ENCODE assay signal across 8 cellular contexts in genomic region chrX:74550295-74550802, GRCh38.
DNase-seq lines count a peak whose midpoint lies in the region; TF ChIP-seq lines count a peak whose summit lies in the region.

No MANE protein-coding gene starts in this region.

- no CpG with 5 or more reads among the region's 24 CpGs for WGBS in H9 (ENCODE audit: extremely low coverage, insufficient read length, low lambda C conversion rate)

- H2BK20ac ChIP-seq in H9 (ENCODE audit: low read depth, low read length, poor library complexity, severe bottlenecking) = no peak overlapping the region

- no peak overlapping the region for H3K4me3 Mint-ChIP-seq in H9
- no peak overlapping the region for H3K4me3 Mint-ChIP-seq in activated T-helper 1 cell treated with anti-CD3 and anti-CD28 coated beads, Interleukin-12 subunit alpha, Interleukin-12 subunit beta, Interleukin-2, Interleukin-4 antibody, amounts not matched to agents 30 ng/mL and 10 ng/mL and 1 ng/mL, durations not matched to agents 14 hours and 24 hours and 36 hours

- no peak overlapping the region for H3K27ac ChIP-seq in H9 (ENCODE audit: insufficient read length, low read depth, low read length)
- no peak overlapping the region for H3K27ac ChIP-seq in substantia nigra (ENCODE audit: low read depth, low read length, poor library complexity, severe bottlenecking)

- H3K9ac ChIP-seq in H9 (ENCODE audit: extremely low read depth, insufficient read length, low read length) = no peak overlapping the region
- H3K9ac ChIP-seq in Loucy (ENCODE audit: low read depth, low read length, poor library complexity, severe bottlenecking) = peak overlapping the region; percentile 34

- DNase-seq in EL (peak; percentile 74), H9 (peak; percentile 86), RPMI7951 (ENCODE audit: low read depth) (peak; percentile 74), fibroblast of pulmonary artery (ENCODE audit: low read depth) (peak; percentile 77), nucleus accumbens (lab: John Stamatoyannopoulos, UW) (peak in 53 of 56 donors; percentile 0 to 86 (median 54)), substantia nigra (lab: John Stamatoyannopoulos, UW) (peak in 48 of 49 donors; percentile 0 to 84 (median 60))
- DNase-seq in activated T-helper 1 cell treated with anti-CD3 and anti-CD28 coated beads, Interleukin-12 subunit alpha, Interleukin-12 subunit beta, Interleukin-2, Interleukin-4 antibody, amounts not matched to agents 30 ng/mL and 10 ng/mL and 1 ng/mL, durations not matched to agents 14 hours and 24 hours and 36 hours (ENCODE audit: low spot score) = peak; percentile 66

- no peaks in the 10 kb centered on the region for H3K79me2 ChIP-seq in H9 (ENCODE audit: insufficient read depth, low read length)
- no peaks in the 10 kb centered on the region for H3K79me2 ChIP-seq in Loucy (ENCODE audit: insufficient read depth, low read length)

- intact Hi-C loops in activated T-helper 1 cell treated with anti-CD3 and anti-CD28 coated beads, Interleukin-12 subunit alpha, Interleukin-12 subunit beta, Interleukin-2, Interleukin-4 antibody, amounts not matched to agents 30 ng/mL and 10 ng/mL and 1 ng/mL, durations not matched to agents 14 hours and 24 hours and 36 hours (cut with micrococcal nuclease) = loop anchor here (1.0 kb wide), 6 partner anchors 16 to 695 kb away; no protein-coding TSS in a partner anchor

- no peak overlapping the region for H2BK15ac ChIP-seq in H9 (ENCODE audit: low read depth, low read length)

- H3K56ac ChIP-seq in H9 (ENCODE audit: insufficient read length, low read depth, low read length) = no peak overlapping the region

- H3K18ac ChIP-seq in H9 (ENCODE audit: insufficient read length, low read depth, low read length) = no peak overlapping the region

- H2AK5ac ChIP-seq in H9 (ENCODE audit: insufficient read length, low read length) = no peak overlapping the region

- no peak overlapping the region for H2BK5ac ChIP-seq in H9 (ENCODE audit: insufficient read length, low read length)

- H3K4me1 Mint-ChIP-seq in H9 = peaks cover 3 to 11% of the 10 kb centered on the region in 2 experiments
- peaks cover 5% of the 10 kb centered on the region for H3K4me1 Mint-ChIP-seq in activated T-helper 1 cell treated with anti-CD3 and anti-CD28 coated beads, Interleukin-12 subunit alpha, Interleukin-12 subunit beta, Interleukin-2, Interleukin-4 antibody, amounts not matched to agents 30 ng/mL and 10 ng/mL and 1 ng/mL, durations not matched to agents 14 hours and 24 hours and 36 hours (ENCODE audit: low read depth)

- H3K4ac ChIP-seq in H9 (ENCODE audit: low read depth, low read length) = no peak overlapping the region

- peaks cover 7% of the 10 kb centered on the region in 3 experiments; a peak in 5 of 7 replicates for H3K36me3 Mint-ChIP-seq in H9 (ENCODE audit: insufficient read depth in 1 of 3, low read depth in 3 of 3)
- no peaks in the 10 kb centered on the region for H3K36me3 Mint-ChIP-seq in activated T-helper 1 cell treated with anti-CD3 and anti-CD28 coated beads, Interleukin-12 subunit alpha, Interleukin-12 subunit beta, Interleukin-2, Interleukin-4 antibody, amounts not matched to agents 30 ng/mL and 10 ng/mL and 1 ng/mL, durations not matched to agents 14 hours and 24 hours and 36 hours (ENCODE audit: low read depth)

- no peak overlapping the region for H3T11ph ChIP-seq in H9 (ENCODE audit: low read length)

- H3K79me1 ChIP-seq in H9 (ENCODE audit: insufficient read depth, low read depth, low read length, poor library complexity, severe bottlenecking) = no peaks in the 10 kb centered on the region

- H3K27me3 ChIP-seq in H9 (ENCODE audit: insufficient read depth, low read length) (no peaks in the 10 kb centered on the region), Loucy (ENCODE audit: insufficient read depth, low read length, poor library complexity, severe bottlenecking) (no peaks in the 10 kb centered on the region)

- no peaks in the 10 kb centered on the region for H3K9me3 ChIP-seq in H9 (ENCODE audit: control insufficient read depth, low read depth, low read length)
- H3K9me3 ChIP-seq in Loucy (ENCODE audit: insufficient read depth, low read depth, low read length) = no peaks in the 10 kb centered on the region

- H3K9me2 ChIP-seq in Loucy (replicated peaks; ENCODE audit: low read depth, low read length) = no peaks in the 10 kb centered on the region

- H3K27me3 Mint-ChIP-seq in H9 (ENCODE audit: low read depth) = no peaks in the 10 kb centered on the region; the same call in 1 of the 2 replicates
- no peaks in the 10 kb centered on the region for H3K27me3 Mint-ChIP-seq in activated T-helper 1 cell treated with anti-CD3 and anti-CD28 coated beads, Interleukin-12 subunit alpha, Interleukin-12 subunit beta, Interleukin-2, Interleukin-4 antibody, amounts not matched to agents 30 ng/mL and 10 ng/mL and 1 ng/mL, durations not matched to agents 14 hours and 24 hours and 36 hours (ENCODE audit: insufficient read depth)

- H2BK12ac ChIP-seq in H9 (ENCODE audit: insufficient read length, low read depth, low read length) = no peak overlapping the region

- no peaks in the 10 kb centered on the region for H3K36me3 ChIP-seq in Loucy (ENCODE audit: insufficient read depth, low read length)

- H4K20me1 ChIP-seq in H9 (ENCODE audit: control insufficient read depth, insufficient read depth, insufficient read length) (no peaks in the 10 kb centered on the region), Loucy (ENCODE audit: insufficient read depth, low read length, poor library complexity, severe bottlenecking) (no peaks in the 10 kb centered on the region)

- H3K4me3 ChIP-seq in Loucy (ENCODE audit: low read length, poor library complexity, severe bottlenecking) = peak overlapping the region; percentile 62
- H3K4me3 ChIP-seq in fibroblast of pulmonary artery (replicated peaks; ENCODE audit: low read depth, low read length) = peak overlapping the region; percentile 31

- TF ChIP-seq CTCF in H9 (conservative IDR thresholded peaks at IDR 0.05) (peak; percentile 100), Loucy (conservative IDR thresholded peaks at IDR 0.05; ENCODE audit: low read length) (peak; percentile 92), fibroblast of pulmonary artery (IDR thresholded peaks at IDR 0.05; ENCODE audit: low read length, missing control alignments) (peak; percentile 76)

- no peaks in the 10 kb centered on the region for H3F3A ChIP-seq in Loucy (ENCODE audit: low read depth)

- H3K4me1 ChIP-seq in H9 (ENCODE audit: insufficient read depth, low read length) = no peaks in the 10 kb centered on the region
- H3K4me1 ChIP-seq in Loucy (ENCODE audit: insufficient read depth, low read length, poor library complexity, severe bottlenecking) = no peaks in the 10 kb centered on the region

- no peak overlapping the region for H3K4me2 ChIP-seq in H9 (ENCODE audit: insufficient read depth, insufficient read length, low read length)
- H3K4me2 ChIP-seq in Loucy (ENCODE audit: low read depth, low read length, poor library complexity, severe bottlenecking) = peak overlapping the region; percentile 44

- no peak overlapping the region for H4K5ac ChIP-seq in H9 (ENCODE audit: insufficient read length, low read depth, low read length)

- no peak overlapping the region for H2BK120ac ChIP-seq in H9 (ENCODE audit: low read depth, low read length, poor library complexity, severe bottlenecking)

- H3K23me2 ChIP-seq in H9 (ENCODE audit: insufficient read length, low read depth, low read length, poor library complexity, severe bottlenecking) = no peaks in the 10 kb centered on the region

- H2AFZ ChIP-seq in H9 (ENCODE audit: low read length) (no peak overlapping the region), Loucy (ENCODE audit: low read length) (peak overlapping the region; percentile 84)

- H4K8ac ChIP-seq in H9 (replicated peaks; ENCODE audit: insufficient read length, low read depth, low read length) = no peak overlapping the region

- no peak overlapping the region for H3K23ac ChIP-seq in H9 (ENCODE audit: insufficient read length, low read depth, low read length)

- no peak overlapping the region for H3K27ac Mint-ChIP-seq in H9
- no peak overlapping the region for H3K27ac Mint-ChIP-seq in activated T-helper 1 cell treated with anti-CD3 and anti-CD28 coated beads, Interleukin-12 subunit alpha, Interleukin-12 subunit beta, Interleukin-2, Interleukin-4 antibody, amounts not matched to agents 30 ng/mL and 10 ng/mL and 1 ng/mL, durations not matched to agents 14 hours and 24 hours and 36 hours

- no peak overlapping the region for H3K14ac ChIP-seq in H9 (ENCODE audit: insufficient read depth, low read length)

- H4K91ac ChIP-seq in H9 (ENCODE audit: insufficient read length, low read depth, low read length) = no peak overlapping the region

- H3K9me3 Mint-ChIP-seq in H9 = peaks cover 40 to 43% of the 10 kb centered on the region in 2 experiments
- H3K9me3 Mint-ChIP-seq in activated T-helper 1 cell treated with anti-CD3 and anti-CD28 coated beads, Interleukin-12 subunit alpha, Interleukin-12 subunit beta, Interleukin-2, Interleukin-4 antibody, amounts not matched to agents 30 ng/mL and 10 ng/mL and 1 ng/mL, durations not matched to agents 14 hours and 24 hours and 36 hours = no peaks in the 10 kb centered on the region
